Comparison of ENCODE assay signal across 8 cellular contexts in genomic region chr1:65002156-65002507, GRCh38. TPM values are rescaled to one million over a fixed set of nuclear protein-coding genes. Genes with fewer than 3 reads are reported as not detected.
DNase-seq lines count a peak whose midpoint lies in the region; ATAC-seq, FAIRE-seq and TF ChIP-seq lines count a peak whose summit lies in the region.

No MANE protein-coding gene starts in this region.

- H3K4me1 ChIP-seq in Caco-2 (peaks cover 7% of the 10 kb centered on the region; the same call in 1 of the 2 replicates), endocrine pancreas (ENCODE audit: control insufficient read depth, insufficient read depth, low read length) (no peaks in the 10 kb centered on the region)

- no peak for TF ChIP-seq CTCF in Caco-2 (IDR thresholded peaks at IDR 0.05; ENCODE audit: insufficient read depth in 1 of 2, low read depth in 1 of 2, low read length in 1 of 2, severe bottlenecking in 1 of 2, unreplicated experiment in 1 of 2)
- TF ChIP-seq CTCF in NB4 (IDR thresholded peaks at IDR 0.05; ENCODE audit: low read depth, low read length) = no peak
- TF ChIP-seq CTCF in omental fat pad (IDR thresholded peaks at IDR 0.05) = no peak

- peaks cover 13% of the 10 kb centered on the region for H3K9me3 Mint-ChIP-seq in Caco-2 (ENCODE audit: unreplicated experiment)

- no peak for TF ChIP-seq POLR2A in NB4 (IDR thresholded peaks at IDR 0.05; ENCODE audit: extremely low read depth, insufficient read length)

- H3K27me3 ChIP-seq in Caco-2 (replicated peaks; ENCODE audit: control insufficient read depth, insufficient read depth, low read length) (no peaks in the 10 kb centered on the region), endocrine pancreas (ENCODE audit: control insufficient read depth, insufficient read depth, low read length) (no peaks in the 10 kb centered on the region)

- TSS peak; percentile 61 for BruUV-seq in Caco-2 (replicated peaks; lab: Mats Ljungman, UMichigan)

- peak; percentile 2 for ATAC-seq in omental fat pad (ENCODE audit: low FRiP score)
- no peak for ATAC-seq in GM18867 (IDR thresholded peaks at IDR 0.05; ENCODE audit: unreplicated experiment)

- intact Hi-C loops in Caco-2 (cut with micrococcal nuclease; ENCODE audit: unreplicated experiment) = loop anchor here (5.0 kb wide), 1 partner anchor 35 kb away; the partner anchor contains the start of gene JAK1

- no peak overlapping the region for H3K9ac ChIP-seq in endocrine pancreas (ENCODE audit: control insufficient read depth, insufficient read depth, low read length)

- H3K4me3 Mint-ChIP-seq in Caco-2 (ENCODE audit: unreplicated experiment) = peak overlapping the region; percentile 75

- H3K27ac Mint-ChIP-seq in Caco-2 (ENCODE audit: unreplicated experiment) = no peak overlapping the region

- no peaks in the 10 kb centered on the region for H3K9me3 ChIP-seq in Caco-2
- no peaks in the 10 kb centered on the region for H3K9me3 ChIP-seq in endocrine pancreas (ENCODE audit: control insufficient read depth, low read length)

- peaks cover 7% of the 10 kb centered on the region for H3K4me1 Mint-ChIP-seq in Caco-2 (ENCODE audit: low read depth, unreplicated experiment)

- FAIRE-seq in GM19239 (lab: Jason Lieb, UNC) = no peak

- POLR2A ChIA-PET in Caco-2 (lab: Charles Lee) = no interaction called here

- CTCF ChIA-PET in Caco-2 (lab: Charles Lee) = interaction anchor here (0.9 kb wide), 1 partner anchor 19 kb away, joined by 4 read pairs; no protein-coding TSS in a partner anchor

- H3K27me3 Mint-ChIP-seq in Caco-2 (ENCODE audit: insufficient read depth, unreplicated experiment) = no peaks in the 10 kb centered on the region

- H3K36me3 ChIP-seq in Caco-2 (ENCODE audit: control insufficient read depth, insufficient read depth, low read length) (no peaks in the 10 kb centered on the region), endocrine pancreas (ENCODE audit: control insufficient read depth, insufficient read depth, low read length) (no peaks in the 10 kb centered on the region)

- no peaks in the 10 kb centered on the region for H3K36me3 Mint-ChIP-seq in Caco-2 (ENCODE audit: insufficient read depth, unreplicated experiment)

- no peak for DNase-seq in Caco-2
- no peak for DNase-seq in NB4 (ENCODE audit: low read depth)
- no peak for DNase-seq in omental fat pad (ENCODE audit: low spot score)
- no peak for DNase-seq in GM19239 (ENCODE audit: insufficient read length, low spot score)
- DNase-seq in NCI-H524 treated with DMSO at 0.1 percent for 48 hours (lab: John Stamatoyannopoulos, UW) = no peak
- DNase-seq in stimulated activated CD4-positive, alpha-beta T cell treated with anti-CD3 and anti-CD28 coated beads, Interleukin-15, amount 100 ng/mL, for 24 hours = no peak

- peak overlapping the region; percentile 60 for H3K4me3 ChIP-seq in Caco-2 (ENCODE audit: low read depth, low read length)
- peak overlapping the region; percentile 44 for H3K4me3 ChIP-seq in NB4 (ENCODE audit: low read depth, low read length)
- peak overlapping the region; percentile 57 for H3K4me3 ChIP-seq in endocrine pancreas (ENCODE audit: control insufficient read depth, insufficient read depth, low read length)

RNA-seq across cellular contexts. Expression of gene JAK1, which starts 35.8 kb away (rescaled TPM):
- total RNA-seq in Caco-2 (2022) (35.5 and 35.7 TPM in 2 replicates), omental fat pad (100 to 1,000 TPM; 175 to 303 (median 204) TPM)
